In genomic region chr4:2817701-2818350, GRCh38 we compare ENCODE assay signal across 8 cellular contexts. TPM values are rescaled to one million over a fixed set of nuclear protein-coding genes. Genes with fewer than 3 reads are reported as not detected.
DNase-seq lines count a peak whose midpoint lies in the region; ATAC-seq and TF ChIP-seq lines count a peak whose summit lies in the region.

No MANE protein-coding gene starts in this region.

- H3K4me3 ChIP-seq in mononuclear cell (ENCODE audit: low read length) (peak overlapping the region; percentile 24), vagina (peak overlapping the region; percentile 63 to 66), lower leg skin (ENCODE audit: low read depth, poor library complexity, severe bottlenecking) (no peak overlapping the region)

- no peak for TF ChIP-seq POLR2A in vagina (IDR thresholded peaks at IDR 0.05)
- no peak for TF ChIP-seq POLR2A in lower leg skin (IDR thresholded peaks at IDR 0.05)

- H3K9me3 ChIP-seq in mononuclear cell (ENCODE audit: low read depth, low read length) (no peaks in the 10 kb centered on the region), vagina (no peaks in the 10 kb centered on the region)

- DNase-seq in activated CD4-positive, CD25-positive, alpha-beta regulatory T cell treated with anti-CD3 and anti-CD28 coated beads, Interleukin-2, amount 50 U/mL, for 72 hours: no peak
- peak; percentile 75 for DNase-seq in NCI-H69 (lab: John Stamatoyannopoulos, UW)
- DNase-seq in dermis blood vessel endothelial cell: peak; percentile 36
- no peak for DNase-seq in vagina (ENCODE audit: extremely low spot score in 2 of 2)
- DNase-seq in UCSD-AML1 (lab: John Stamatoyannopoulos, UW; ENCODE audit: unreplicated experiment): no peak
- no peak for DNase-seq in lower leg skin (ENCODE audit: low spot score in 2 of 2)

- TF ChIP-seq CTCF in vagina (IDR thresholded peaks at IDR 0.05) (no peak), lower leg skin (IDR thresholded peaks at IDR 0.05) (no peak)

- peak overlapping the region; percentile 80 for H3K27ac ChIP-seq in vagina

- H3K4me1 ChIP-seq in mononuclear cell (ENCODE audit: insufficient read depth, low read length): peaks cover 60% of the 10 kb centered on the region
- peaks cover 37% of the 10 kb centered on the region for H3K4me1 ChIP-seq in vagina

- WGBS in lower leg skin, 2 donors: 18 to 35% methylated on average over 15 to 46 of the region's 65 CpGs

- peaks cover 0 to 7% of the 10 kb centered on the region in 2 donors for H3K36me3 ChIP-seq in vagina

- peak; percentile 21 to 39 for ATAC-seq in activated CD4-positive, CD25-positive, alpha-beta regulatory T cell treated with anti-CD3 and anti-CD28 coated beads, Interleukin-2, amount 50 U/mL, for 24 hours

- H3K27me3 ChIP-seq in mononuclear cell (ENCODE audit: insufficient read depth, low read length): no peaks in the 10 kb centered on the region
- H3K27me3 ChIP-seq in vagina: no peaks in the 10 kb centered on the region

- intact Hi-C loops in vagina (cut with DNase I) (no loop called here), lower leg skin (cut with DNase I; ENCODE audit: low total_unique reads) (no loop called here)

RNA-seq across cellular contexts. Expression of gene SH3BP2, which starts 24.9 kb away (rescaled TPM):
- total RNA-seq in dermis blood vessel endothelial cell (26.4 and 29.6 TPM in 2 replicates), mononuclear cell (134 TPM), vagina (102 TPM), lower leg skin (100 to 1,000 TPM; 106 to 291 (median 178) TPM)

RNA-seq across cellular contexts. Expression of gene ADD1, which starts 25.8 kb away (rescaled TPM):
- total RNA-seq in dermis blood vessel endothelial cell (168 and 270 TPM in 2 replicates), mononuclear cell (147 TPM), vagina (228 TPM), lower leg skin (100 to 1,000 TPM; 102 to 153 (median 135) TPM)

Comparison
In these comparisons a context has a peak if more than half of its experiments do, and no peak if none do; other contexts are left out.
1. DNase-seq: peak in NCI-H69 (single experiment) and dermis blood vessel endothelial cell (single experiment); none in activated CD4-positive, CD25-positive, alpha-beta regulatory T cell treated with anti-CD3 and anti-CD28 coated beads, Interleukin-2, amount 50 U/mL, for 72 hours (single experiment), vagina (0 of 2), UCSD-AML1 (single experiment) and lower leg skin (0 of 2).